8 cellular contexts compared by ENCODE assay signal in genomic region chr6:118652051-118652699, GRCh38. TPM values are rescaled to one million over a fixed set of nuclear protein-coding genes. Genes with fewer than 3 reads are reported as not detected.
DNase-seq lines count a peak whose midpoint lies in the region; ATAC-seq and TF ChIP-seq lines count a peak whose summit lies in the region.

No MANE protein-coding gene starts in this region.

- peak overlapping the region; percentile 97 for H3K4me3 ChIP-seq in GM12864 (ENCODE audit: low read depth, low read length)
- peak overlapping the region; percentile 81 to 90 for H3K4me3 ChIP-seq in Panc1 (ENCODE audit: low read depth in 2 of 2, low read length in 2 of 2)
- H3K4me3 ChIP-seq in esophagus (ENCODE audit: low read depth in 1 of 2, low read length in 2 of 2) = peak overlapping the region; percentile 63 to 85

- intact Hi-C loops in Panc1 (cut with micrococcal nuclease; ENCODE audit: unreplicated experiment) = loop anchor here (5.0 kb wide), 1 partner anchor 245 kb away; no protein-coding TSS in a partner anchor

- in situ Hi-C loops in Panc1 (cut with HindIII; ENCODE audit: low pct_unique_long_range_greater_than_20kb, low sequenced_read_pairs) = no loop called here

- DNase-seq in GM12864 (ENCODE audit: low read depth) = no peak
- DNase-seq in Panc1 (ENCODE audit: low read depth, low spot score) = no peak
- DNase-seq in putamen (ENCODE audit: low spot score) = peak; percentile 34
- DNase-seq in NCI-H187 treated with DMSO at 0.1 percent for 48 hours (lab: John Stamatoyannopoulos, UW) = no peak

- H3K27ac ChIP-seq in Panc1 (ENCODE audit: low read length) = peak overlapping the region; percentile 88
- peak overlapping the region; percentile 61 to 73 for H3K27ac ChIP-seq in esophagus (ENCODE audit: low read depth in 2 of 2, low read length in 1 of 2)

- no peaks in the 10 kb centered on the region for H3K36me3 ChIP-seq in Panc1 (ENCODE audit: control insufficient read depth, insufficient read depth, low read length)
- H3K36me3 ChIP-seq in esophagus (ENCODE audit: control insufficient read depth in 2 of 2, insufficient read depth in 2 of 2, low read length in 1 of 2) = no peaks in the 10 kb centered on the region

- TSS peak; percentile 93 for BruUV-seq in Panc1 (replicated peaks; lab: Mats Ljungman, UMichigan)

- WGBS in esophagus, 2 donors = 50 to 56% methylated on average over 20 of the region's 20 CpGs

- CTCF ChIA-PET in Panc1 (lab: Charles Lee) = no interaction called here

- H3K4me1 ChIP-seq in Panc1 (ENCODE audit: control insufficient read depth, insufficient read depth, low read length) (peaks cover 20% of the 10 kb centered on the region), esophagus (ENCODE audit: control insufficient read depth in 2 of 2, insufficient read depth in 2 of 2, low read length in 1 of 2) (peaks cover 0 to 2% of the 10 kb centered on the region in 2 donors)

- TF ChIP-seq CTCF in GM12864 (IDR thresholded peaks at IDR 0.05; ENCODE audit: low read depth, low read length, missing control alignments) = no peak
- TF ChIP-seq CTCF in Panc1 (IDR thresholded peaks at IDR 0.05) = no peak

- POLR2A ChIA-PET in Panc1 (lab: Charles Lee) = interaction anchor here (0.5 kb wide), 1 partner anchor 132 kb away, joined by 3 read pairs; no protein-coding TSS in a partner anchor

- H3K27me3 ChIP-seq in Panc1 (ENCODE audit: control insufficient read depth, insufficient read depth, low read length) = peaks cover 5% of the 10 kb centered on the region; the same call in 1 of the 2 replicates
- H3K27me3 ChIP-seq in esophagus (ENCODE audit: control insufficient read depth in 1 of 2, insufficient read depth in 2 of 2, low read length in 2 of 2) = no peaks in the 10 kb centered on the region

- ATAC-seq in Panc1 (peak; percentile 0), HG02623 (IDR thresholded peaks at IDR 0.05; ENCODE audit: unreplicated experiment) (no peak), GM21515 (IDR thresholded peaks at IDR 0.05; ENCODE audit: unreplicated experiment) (no peak), GM19455 (IDR thresholded peaks at IDR 0.05; ENCODE audit: unreplicated experiment) (no peak)

- H3K9me3 ChIP-seq in Panc1 (ENCODE audit: control insufficient read depth, insufficient read depth, low read depth, low read length) = no peaks in the 10 kb centered on the region
- H3K9me3 ChIP-seq in esophagus (ENCODE audit: control insufficient read depth in 2 of 2, insufficient read depth in 1 of 2, low read depth in 1 of 2, low read length in 1 of 2) = no peaks in the 10 kb centered on the region

RNA-seq across cellular contexts. Expression of gene CEP85L, which starts 0.8 kb away (rescaled TPM):
- 6.7 TPM for total RNA-seq in Panc1 (2021; ENCODE audit: unreplicated experiment)
- polyA plus RNA-seq in Panc1 (2012; ENCODE audit: insufficient read length) = 1.3 TPM
- polyA plus RNA-seq in esophagus = under 1 TPM; 0.52 to 0.61 TPM
